In the genomic region with DNA sequence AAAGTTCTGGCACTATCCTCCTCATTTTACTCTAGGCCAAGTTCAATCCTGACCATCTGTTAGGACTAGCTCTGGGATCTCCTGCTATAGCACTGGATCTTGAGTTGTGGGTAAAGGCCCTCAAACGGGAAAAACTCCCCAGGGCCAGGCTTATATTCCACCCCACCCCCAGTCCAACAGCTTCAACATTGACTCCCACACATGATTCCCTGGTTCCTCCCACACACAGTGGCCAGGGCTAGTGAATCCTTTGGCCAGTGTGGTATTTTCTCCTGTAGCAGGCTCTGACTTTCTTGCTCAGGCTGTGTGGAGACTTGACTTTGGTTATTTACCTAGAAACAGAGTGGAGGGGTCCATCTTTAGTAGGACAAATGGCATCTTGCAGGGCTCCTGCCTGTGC, we compare ENCODE assay signal across 20 cellular contexts. TPM values are rescaled to one million over a fixed set of nuclear protein-coding genes. Genes with fewer than 3 reads are reported as not detected.
DNase-seq lines count a peak whose midpoint lies in the region; ATAC-seq, FAIRE-seq and TF ChIP-seq lines count a peak whose summit lies in the region.
"Had no signal": no experiment of that assay in that cellular context is flagged by ENCODE, and none has a peak within 500 bp of the region (broad histone marks: within the 10 kb centered on the region; RNA-seq: fewer than 3 reads in every experiment).

No MANE protein-coding gene starts in this region.

- H4K20me1 ChIP-seq in HepG2 (ENCODE audit: insufficient read depth, low read length): no peaks in the 10 kb centered on the region

- H3K36me3 ChIP-seq in HepG2 (replicated peaks in 1 of 2; ENCODE audit: control insufficient read depth in 1 of 2, insufficient read depth in 2 of 2, low read length in 2 of 2) (no peaks in the 10 kb centered on the region), right lobe of liver (no peaks in the 10 kb centered on the region), neuron (ENCODE audit: insufficient read depth, low read length) (no peaks in the 10 kb centered on the region)
- H3K36me3 ChIP-seq: MG63, SJSA1 had no signal

- H3K4me2 ChIP-seq in HepG2 (ENCODE audit: low read depth, low read length): peak overlapping the region; percentile 36; the same call in 1 of the 2 replicates
- H3K4me2 ChIP-seq: KMS-11 had no signal

- no peak for TF ChIP-seq CTCF in HepG2 (CRISPR knock-in tag; IDR thresholded peaks at IDR 0.05)
- no peak for TF ChIP-seq CTCF in right lobe of liver (IDR thresholded peaks at IDR 0.05)

- H2AFZ ChIP-seq in HepG2 (ENCODE audit: low read length) (no peak overlapping the region), neuron (ENCODE audit: low read depth, low read length) (peak overlapping the region; percentile 24)

- CTCF ChIA-PET in HepG2 (lab: Yijun Ruan, JAX; ENCODE audit: low intra/inter-chr PET ratio, low total read pairs): no interaction called here

- no peaks in the 10 kb centered on the region for H3K79me2 ChIP-seq in HepG2 (ENCODE audit: insufficient read depth, low read length)

- FAIRE-seq in HepG2 (lab: Jason Lieb, UNC): no peak

- POLR2A ChIA-PET in HepG2 (lab: Yijun Ruan, JAX): no interaction called here

- H3K27me3 ChIP-seq in HepG2 (ENCODE audit: control insufficient read depth in 1 of 2, insufficient read depth in 2 of 2, low read length in 2 of 2) (peaks cover 0 to 4% of the 10 kb centered on the region in 2 experiments; a peak in 1 of 5 replicates), right lobe of liver (no peaks in the 10 kb centered on the region), neuron (ENCODE audit: insufficient read depth, low read length) (no peaks in the 10 kb centered on the region)
- H3K27me3 ChIP-seq: MG63, SJSA1 had no signal

- H3K27ac ChIP-seq in HepG2 (ENCODE audit: extremely low read length, insufficient read depth, low read length) (no peak overlapping the region), right lobe of liver (no peak overlapping the region)
- H3K27ac ChIP-seq: KMS-11, SJSA1 had no signal

- H3K9me3 ChIP-seq in HepG2 (ENCODE audit: low read length): no peaks in the 10 kb centered on the region
- no peaks in the 10 kb centered on the region for H3K9me3 ChIP-seq in right lobe of liver
- H3K9me3 ChIP-seq in neuron (ENCODE audit: low read length): no peaks in the 10 kb centered on the region
- H3K9me3 ChIP-seq: Caco-2, MG63, SJSA1 had no signal

- BruUV-seq in HepG2 (replicated peaks; lab: Mats Ljungman, UMichigan): no TSS peak

- DNase-seq in HepG2 (ENCODE audit: low spot score) (no peak), right lobe of liver (no peak), amniotic epithelial cell (ENCODE audit: low read depth) (peak; percentile 37), GM19240 (ENCODE audit: insufficient read length, low spot score) (no peak), midbrain (lab: John Stamatoyannopoulos, UW) (no peak), HuH-7 (ENCODE audit: low spot score) (no peak)
- DNase-seq: ACHN, AML-193, Caco-2, DMS153, HCEC 1CT, MG63, NCI-H1092 treated with DMSO at 0.1 percent for 48 hours, NCI-H2081 treated with DMSO at 0.1 percent for 48 hours, NCI-H510A, NCI-H774, PC-3 had no signal

- intact Hi-C loops in HepG2 (cut with micrococcal nuclease; ENCODE audit: unreplicated experiment) (loop anchor here (2.0 kb wide), 1 partner anchor 21 kb away; the partner anchor contains the start of gene SPECC1), right lobe of liver (cut with DNase I) (no loop called here)

- H3K4me1 ChIP-seq in HepG2 (ENCODE audit: insufficient read depth, low read length) (peaks cover 14% of the 10 kb centered on the region; the same call in 1 of the 2 replicates), right lobe of liver (no peaks in the 10 kb centered on the region), neuron (ENCODE audit: insufficient read depth, low read length) (peaks cover 41% of the 10 kb centered on the region)

- in situ Hi-C loops in HepG2 (cut with HindIII; ENCODE audit: extremely low pct_ligation_motif_present, low pct_unique_long_range_greater_than_20kb): loop anchor here (25.0 kb wide), 1 partner anchor 324 kb away; no protein-coding TSS in a partner anchor

- no peak for TF ChIP-seq RAD21 in HepG2 (CRISPR knock-in tag; IDR thresholded peaks at IDR 0.05)

- WGBS in HepG2 (ENCODE audit: low lambda C conversion rate): 8% methylated on average over 1 of the region's 1 CpG
- 63% methylated on average over 1 of the region's 1 CpG for WGBS in right lobe of liver (ENCODE audit: insufficient coverage, low coverage, low lambda C conversion rate, missing lambda C conversion rate)

- H3K4me3 ChIP-seq in HepG2 (replicated peaks in 1 of 3; ENCODE audit: insufficient read depth in 1 of 3, low read depth in 2 of 3, low read length in 3 of 3) (no peak overlapping the region; a peak in 1 of 6 replicates), right lobe of liver (no peak overlapping the region), neuron (ENCODE audit: low read length) (no peak overlapping the region)
- H3K4me3 ChIP-seq: MG63, SJSA1 had no signal

- TF ChIP-seq POLR2A in HepG2 (IDR thresholded peaks at IDR 0.05; ENCODE audit: insufficient read depth in 1 of 2, low read depth in 2 of 2, low read length in 2 of 2): no peak
- no peak for TF ChIP-seq POLR2A in right lobe of liver (IDR thresholded peaks at IDR 0.05)

- no peak overlapping the region for H3K9ac ChIP-seq in HepG2 (ENCODE audit: insufficient read depth, low read depth, low read length)
- H3K9ac ChIP-seq: KMS-11 had no signal

- ATAC-seq in HepG2: no peak
- ATAC-seq in right lobe of liver: no peak
- ATAC-seq: PC-3 had no signal

- TF ChIP-seq EP300 in HepG2 (IDR thresholded peaks at IDR 0.05; ENCODE audit: low read depth in 2 of 2, low read length in 2 of 2): no peak
- no peak for TF ChIP-seq EP300 in HepG2 (CRISPR knock-in tag; IDR thresholded peaks at IDR 0.05; ENCODE audit: borderline replicate concordance)

TF ChIP-seq in HepG2, 621 proteins besides CTCF, POLR2A, EP300 and RAD21:
- no peak for TF ChIP-seq ZNF260 (CRISPR knock-in tag; IDR thresholded peaks at IDR 0.05; ENCODE audit: borderline replicate concordance, low read depth)
- TF ChIP-seq ZNF740 (CRISPR knock-in tag; IDR thresholded peaks at IDR 0.05): no peak

RNA-seq across cellular contexts. Expression of gene AKAP10, which starts 10.3 kb away (rescaled TPM):
- total RNA-seq in HepG2 (2016; rRNA removed; fragmentation: Illumina TruSeq; extraction: Trizol) (17.4 and 17.6 TPM in 2 replicates), right lobe of liver (10 to 100 TPM in 3 of 6 experiments, 1 to 10 TPM in 3; 8.6 to 13.1 (median 10.6) TPM)
- total RNA-seq in HepG2 (2016; cell fraction: cytosol; rRNA removed; fragmentation: Illumina TruSeq; extraction: Trizol; ENCODE audit: low read depth): 12.5 and 13.3 TPM in 2 replicates
- total RNA-seq in HepG2 (2016; cell fraction: insoluble cytoplasmic fraction; rRNA removed; fragmentation: Illumina TruSeq; extraction: Trizol): 16.4 and 16.6 TPM in 2 replicates
- total RNA-seq in HepG2 (2016; cell fraction: membrane; rRNA removed; fragmentation: Illumina TruSeq; extraction: Trizol): 11.1 and 12.6 TPM in 2 replicates
- 16.3 and 23.4 TPM in 2 replicates for total RNA-seq in HepG2 (2016; cell fraction: nucleus; rRNA removed; fragmentation: Illumina TruSeq; extraction: Trizol)
- 17.9 and 21.7 TPM in 2 replicates for polyA plus RNA-seq in HepG2 (2011; rRNA removed)
- polyA plus RNA-seq in HepG2 (2011; cell fraction: cytosol; rRNA removed): 7.2 and 10.1 TPM in 2 replicates
- 15.4 and 16.5 TPM in 2 replicates for polyA plus RNA-seq in HepG2 (2011; cell fraction: nucleus; rRNA removed)
- 11.1 TPM in 2 replicates for polyA plus RNA-seq in HepG2 (2012)
- polyA plus RNA-seq in HepG2 (2016; cell fraction: cytosol; fragmentation: Illumina TruSeq; extraction: Trizol; ENCODE audit: low read depth): 0.67 and 0.76 TPM in 2 replicates
- polyA plus RNA-seq in HepG2 (2016; cell fraction: insoluble cytoplasmic fraction; fragmentation: Illumina TruSeq; extraction: Trizol; ENCODE audit: low read depth): 12.2 and 12.9 TPM in 2 replicates
- polyA plus RNA-seq in HepG2 (2016; cell fraction: membrane; fragmentation: Illumina TruSeq; extraction: Trizol; ENCODE audit: low read depth): 2.9 and 3.1 TPM in 2 replicates
- polyA plus RNA-seq in HepG2 (2016; cell fraction: nucleus; fragmentation: Illumina TruSeq; extraction: Trizol; ENCODE audit: insufficient read depth, low read depth): 19.8 and 23.6 TPM in 2 replicates
- 24.1 and 55.5 TPM in 2 replicates for polyA minus RNA-seq in HepG2 (2011; rRNA and poly(A)+ RNA removed; ENCODE audit: low replicate concordance)
- polyA minus RNA-seq in HepG2 (2011; cell fraction: cytosol; rRNA and poly(A)+ RNA removed): 12.3 and 16.3 TPM in 2 replicates
- 44.9 and 47.9 TPM in 2 replicates for polyA minus RNA-seq in HepG2 (2011; cell fraction: nucleus; rRNA and poly(A)+ RNA removed)

RNA-seq across cellular contexts. Expression of gene SPECC1, which starts 21.3 kb away (rescaled TPM):
- total RNA-seq in HepG2 (2016; rRNA removed; fragmentation: Illumina TruSeq; extraction: Trizol) (4.2 and 6.9 TPM in 2 replicates), right lobe of liver (1 to 10 TPM in 5 of 6 experiments, under 1 TPM in 1; 0.81 to 5.0 (median 2.8) TPM)
- total RNA-seq in HepG2 (2016; cell fraction: cytosol; rRNA removed; fragmentation: Illumina TruSeq; extraction: Trizol; ENCODE audit: low read depth): 20.7 and 22.5 TPM in 2 replicates
- total RNA-seq in HepG2 (2016; cell fraction: insoluble cytoplasmic fraction; rRNA removed; fragmentation: Illumina TruSeq; extraction: Trizol): 3.7 and 4.5 TPM in 2 replicates
- 19.0 and 22.0 TPM in 2 replicates for total RNA-seq in HepG2 (2016; cell fraction: membrane; rRNA removed; fragmentation: Illumina TruSeq; extraction: Trizol)
- 3.8 and 4.8 TPM in 2 replicates for total RNA-seq in HepG2 (2016; cell fraction: nucleus; rRNA removed; fragmentation: Illumina TruSeq; extraction: Trizol)
- 1.6 and 2.3 TPM in 2 replicates for polyA plus RNA-seq in HepG2 (2011; rRNA removed)
- 2.0 and 2.1 TPM in 2 replicates for polyA plus RNA-seq in HepG2 (2011; cell fraction: cytosol; rRNA removed)
- polyA plus RNA-seq in HepG2 (2011; cell fraction: nucleus; rRNA removed): 1.2 and 1.7 TPM in 2 replicates
- polyA plus RNA-seq in HepG2 (2012): 0.85 and 1.5 TPM in 2 replicates
- 1.7 and 2.4 TPM in 2 replicates for polyA plus RNA-seq in HepG2 (2016; cell fraction: cytosol; fragmentation: Illumina TruSeq; extraction: Trizol; ENCODE audit: low read depth)
- polyA plus RNA-seq in HepG2 (2016; cell fraction: insoluble cytoplasmic fraction; fragmentation: Illumina TruSeq; extraction: Trizol; ENCODE audit: low read depth): 3.3 and 4.8 TPM in 2 replicates
- polyA plus RNA-seq in HepG2 (2016; cell fraction: membrane; fragmentation: Illumina TruSeq; extraction: Trizol; ENCODE audit: low read depth): 3.4 and 3.5 TPM in 2 replicates
- 2.3 and 3.1 TPM in 2 replicates for polyA plus RNA-seq in HepG2 (2016; cell fraction: nucleus; fragmentation: Illumina TruSeq; extraction: Trizol; ENCODE audit: insufficient read depth, low read depth)
- 3.0 and 67.6 TPM in 2 replicates for polyA minus RNA-seq in HepG2 (2011; rRNA and poly(A)+ RNA removed; ENCODE audit: low replicate concordance)
- polyA minus RNA-seq in HepG2 (2011; cell fraction: cytosol; rRNA and poly(A)+ RNA removed): 4.3 and 5.3 TPM in 2 replicates
- polyA minus RNA-seq in HepG2 (2011; cell fraction: nucleus; rRNA and poly(A)+ RNA removed): 3.3 and 5.2 TPM in 2 replicates
